Comparison of ENCODE assay signal across 8 cellular contexts in the genomic region with DNA sequence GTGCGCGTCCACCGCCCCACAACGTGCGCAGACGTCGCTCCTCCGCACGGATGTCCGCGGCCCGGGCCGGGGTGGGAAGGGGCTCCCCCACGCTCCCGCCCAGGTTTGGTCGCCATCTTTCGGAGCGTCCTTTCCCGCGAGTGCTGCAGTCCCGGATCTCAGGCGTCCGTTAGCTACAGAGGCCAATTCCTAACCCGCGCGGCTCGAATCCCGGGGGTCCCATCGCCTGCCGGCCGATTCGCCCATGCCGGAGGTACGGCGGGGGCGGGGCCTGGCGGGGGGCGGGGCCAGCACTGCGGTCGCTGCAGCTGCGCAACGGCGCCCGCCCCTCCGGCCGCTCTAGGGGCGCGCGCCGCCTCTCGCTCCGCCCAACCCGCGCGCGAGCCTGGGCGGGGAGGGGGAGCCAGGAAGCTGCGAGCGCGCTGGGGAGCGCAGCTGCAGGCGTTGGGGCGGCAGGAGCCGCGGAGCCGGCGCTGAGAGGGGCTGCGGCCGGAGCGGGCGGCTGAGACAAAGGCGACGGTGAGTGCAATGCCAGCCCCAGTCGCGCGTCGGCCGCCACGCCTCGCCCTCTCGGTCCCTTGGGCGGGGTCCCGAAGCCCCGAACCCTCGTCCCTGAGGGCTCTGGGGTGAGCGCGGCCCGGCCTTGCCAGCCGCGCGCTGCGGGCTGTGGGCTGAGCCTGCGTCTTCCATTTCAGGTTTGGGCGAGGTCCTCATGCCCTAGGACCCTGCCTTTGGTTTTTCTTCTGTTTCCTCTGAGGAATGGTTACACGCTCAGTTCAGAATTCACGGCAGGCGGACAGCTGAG. TPM values are rescaled to one million over a fixed set of nuclear protein-coding genes. Genes with fewer than 3 reads are reported as not detected.
A peak's percentile ranks its signal among the peaks of the same experiment; 100 is the strongest.
DNase-seq lines count a peak whose midpoint lies in the region; ATAC-seq lines count a peak whose summit lies in the region.

CDC42SE2 (plus strand) TSS at position 406 of the 805 bp plus-strand sequence. CDS start 95,441 bp downstream, outside the sequence.

- peak within 1 kb of the TSS; percentile 91 to 98 (median 94) for H3K4me3 Mint-ChIP-seq in IgD-negative memory B cell
- peak within 1 kb of the TSS; percentile 96 for H3K4me3 Mint-ChIP-seq in natural killer cell treated with Interleukin-12 subunit alpha and Interleukin-12 subunit beta and Interleukin-15 and Interleukin-18, amount 100 ng/mL, for 72 hours

- no peaks in the 10 kb centered on the region for H3K27me3 Mint-ChIP-seq in IgD-negative memory B cell
- H3K27me3 Mint-ChIP-seq in natural killer cell treated with Interleukin-12 subunit alpha and Interleukin-12 subunit beta and Interleukin-15 and Interleukin-18, amount 100 ng/mL, for 72 hours: no peaks in the 10 kb centered on the region

- H3K9me3 Mint-ChIP-seq in IgD-negative memory B cell: no peaks in the 10 kb centered on the region
- H3K9me3 Mint-ChIP-seq in natural killer cell treated with Interleukin-12 subunit alpha and Interleukin-12 subunit beta and Interleukin-15 and Interleukin-18, amount 100 ng/mL, for 72 hours: no peaks in the 10 kb centered on the region

- DNase-seq in DMS53 (lab: John Stamatoyannopoulos, UW) (peak; percentile 96), RPMI7951 (ENCODE audit: low read depth) (peak; percentile 82), fibroblast of peridontal ligament (ENCODE audit: extremely low read depth) (peak; percentile 64)
- peak; percentile 82 for DNase-seq in activated T-helper 9 cell treated with anti-CD3 and anti-CD28 coated beads, Interleukin-2, amount 50 U/mL, for 16 hours (ENCODE audit: low read depth)
- peak; percentile 93 for DNase-seq in natural killer cell treated with Interleukin-12 subunit alpha and Interleukin-12 subunit beta and Interleukin-15 and Interleukin-18, amount 100 ng/mL, for 72 hours (ENCODE audit: low spot score)
- DNase-seq in stimulated activated naive CD8-positive, alpha-beta T cell treated with anti-CD3 and anti-CD28 coated beads, Interleukin-15, Interleukin-2, amounts not matched to agents 100 U/mL and 50 U/mL, for 24 hours: peak; percentile 88

- peak within 1 kb of the TSS; percentile 94 to 96 (median 94) for H3K27ac Mint-ChIP-seq in IgD-negative memory B cell
- H3K27ac Mint-ChIP-seq in natural killer cell treated with Interleukin-12 subunit alpha and Interleukin-12 subunit beta and Interleukin-15 and Interleukin-18, amount 100 ng/mL, for 72 hours: peak within 1 kb of the TSS; percentile 93 to 97

- ATAC-seq in GM21528 (IDR thresholded peaks at IDR 0.05; ENCODE audit: low FRiP score, unreplicated experiment): peak; percentile 87
- ATAC-seq in natural killer cell treated with Interleukin-12 subunit alpha and Interleukin-12 subunit beta and Interleukin-15 and Interleukin-18, amount 100 ng/mL, for 72 hours: peak; percentile 97
- ATAC-seq in stimulated activated naive CD8-positive, alpha-beta T cell treated with anti-CD3 and anti-CD28 coated beads, Interleukin-15, Interleukin-2, amounts not matched to agents 100 U/mL and 50 U/mL, for 24 hours: peak; percentile 93

- peaks cover 27 to 34% (median 28%) of the 10 kb centered on the region in 3 donors for H3K4me1 Mint-ChIP-seq in IgD-negative memory B cell
- peaks cover 26 to 44% of the 10 kb centered on the region in 2 donors for H3K4me1 Mint-ChIP-seq in natural killer cell treated with Interleukin-12 subunit alpha and Interleukin-12 subunit beta and Interleukin-15 and Interleukin-18, amount 100 ng/mL, for 72 hours (ENCODE audit: low read depth in 2 of 2)

- peaks cover 3% of the 10 kb centered on the region for H3K36me3 Mint-ChIP-seq in IgD-negative memory B cell
- H3K36me3 Mint-ChIP-seq in natural killer cell treated with Interleukin-12 subunit alpha and Interleukin-12 subunit beta and Interleukin-15 and Interleukin-18, amount 100 ng/mL, for 72 hours: peaks cover 6% of the 10 kb centered on the region

RNA-seq across cellular contexts. Expression of gene CDC42SE2, which starts in this region (rescaled TPM):
- 248 TPM for polyA plus RNA-seq in IgD-negative memory B cell
- 12.7 and 14.2 TPM in 2 replicates for total RNA-seq in RPMI7951 (2014; rRNA removed; shearing (Covaris generic))
- total RNA-seq in natural killer cell treated with Interleukin-12 subunit alpha and Interleukin-12 subunit beta and Interleukin-15 and Interleukin-18, amount 100 ng/mL, for 72 hours: 100 to 1,000 TPM in 1 of 2 donors, 10 to 100 TPM in 1; 78.2 to 120 TPM

Comparison
In these comparisons a context has a peak if more than half of its experiments do, and no peak if none do; other contexts are left out.
1. Peak in every context shown above with its lines: DNase-seq and ATAC-seq.